8 cellular contexts compared by ENCODE assay signal in the genomic region with DNA sequence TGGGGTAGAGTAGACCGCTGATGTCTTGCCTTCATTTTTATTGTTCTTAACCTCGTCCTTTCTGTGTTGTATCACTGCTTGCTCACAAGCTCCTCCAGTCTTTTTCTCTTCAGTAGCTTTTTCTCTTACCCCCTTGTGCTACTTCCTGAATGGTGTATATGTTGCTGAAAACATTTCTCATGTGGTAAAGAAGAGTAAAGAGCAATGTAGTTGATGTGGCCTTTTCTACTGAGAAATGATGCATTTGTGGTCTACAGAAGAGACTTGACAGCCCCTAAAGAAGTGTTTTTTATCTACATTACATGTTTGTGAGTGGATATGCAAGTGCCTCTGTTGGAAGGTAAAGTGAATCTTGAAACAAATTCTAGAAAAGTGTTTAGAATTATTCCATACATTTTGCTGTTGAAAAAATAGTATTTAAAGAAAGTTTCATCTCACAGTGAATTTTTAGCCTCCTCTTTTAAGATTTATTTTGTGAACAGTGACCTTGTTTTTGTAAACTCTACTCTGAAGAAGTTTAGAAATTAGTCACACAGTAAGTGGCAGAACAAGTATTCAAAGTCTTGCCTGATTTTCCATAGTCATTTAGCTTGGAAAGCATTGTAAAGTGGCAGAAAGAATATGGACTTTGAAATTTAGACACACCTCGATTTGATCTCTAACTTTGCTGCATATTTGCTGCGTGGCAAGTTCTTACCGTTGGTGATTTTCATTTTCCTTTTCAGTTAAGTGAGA. TPM values are rescaled to one million over a fixed set of nuclear protein-coding genes. Genes with fewer than 3 reads are reported as not detected.
DNase-seq lines count a peak whose midpoint lies in the region; ATAC-seq and TF ChIP-seq lines count a peak whose summit lies in the region.

No MANE protein-coding gene starts in this region.

- H3K36me3 Mint-ChIP-seq in activated CD4-positive, alpha-beta T cell treated with anti-CD3 and anti-CD28 coated beads, Interleukin-2, amount 10 ng/mL, durations not matched to agents 24 days and 14 days (ENCODE audit: low read depth), result peaks cover 46% of the 10 kb centered on the region

- peak overlapping the region; percentile 87 for H3K4me3 Mint-ChIP-seq in activated CD4-positive, alpha-beta T cell treated with anti-CD3 and anti-CD28 coated beads, Interleukin-2, amount 10 ng/mL, durations not matched to agents 24 days and 14 days

- H3K36me3 ChIP-seq in colonic mucosa, result no peaks in the 10 kb centered on the region
- no peaks in the 10 kb centered on the region for H3K36me3 ChIP-seq in stomach
- H3K36me3 ChIP-seq in adrenal gland (replicated peaks in 1 of 2), result no peaks in the 10 kb centered on the region

- H3K27ac Mint-ChIP-seq in activated CD4-positive, alpha-beta T cell treated with anti-CD3 and anti-CD28 coated beads, Interleukin-2, amount 10 ng/mL, durations not matched to agents 24 days and 14 days, result peak overlapping the region; percentile 91

- intact Hi-C loops in activated CD4-positive, alpha-beta T cell treated with anti-CD3 and anti-CD28 coated beads, Interleukin-2, amount 10 ng/mL, durations not matched to agents 24 days and 14 days (cut with micrococcal nuclease), result loop anchor here (1.0 to 10.0 kb wide), 7 partner anchors 8 to 254 kb away; no protein-coding TSS in a partner anchor
- intact Hi-C loops in colonic mucosa (cut with DNase I) (no loop called here), stomach (cut with DNase I; ENCODE audit: low total_unique reads) (no loop called here), adrenal gland (cut with DNase I) (no loop called here)

- TF ChIP-seq CTCF in colonic mucosa (IDR thresholded peaks at IDR 0.05) (no peak), stomach (IDR thresholded peaks at IDR 0.05) (no peak), adrenal gland (IDR thresholded peaks at IDR 0.05) (no peak)

- H3K9me3 ChIP-seq in colonic mucosa, result no peaks in the 10 kb centered on the region
- no peaks in the 10 kb centered on the region for H3K9me3 ChIP-seq in stomach
- H3K9me3 ChIP-seq in adrenal gland (replicated peaks in 1 of 3), result no peaks in the 10 kb centered on the region

- no peaks in the 10 kb centered on the region for H3K9me3 Mint-ChIP-seq in activated CD4-positive, alpha-beta T cell treated with anti-CD3 and anti-CD28 coated beads, Interleukin-2, amount 10 ng/mL, durations not matched to agents 24 days and 14 days

- H3K4me3 ChIP-seq in colonic mucosa, result peak overlapping the region; percentile 0
- no peak overlapping the region for H3K4me3 ChIP-seq in stomach
- no peak overlapping the region for H3K4me3 ChIP-seq in adrenal gland

- peak overlapping the region in 1 of 2 donors; percentile 73 for H3K9ac ChIP-seq in colonic mucosa (ENCODE audit: low read depth in 2 of 2, low read length in 2 of 2)

- TF ChIP-seq EP300 in stomach (IDR thresholded peaks at IDR 0.05), result no peak

- H3K4me1 ChIP-seq in colonic mucosa, result peaks cover 17% of the 10 kb centered on the region
- H3K4me1 ChIP-seq in stomach, result peaks cover 0 to 76% (median 41%) of the 10 kb centered on the region in 4 donors
- peaks cover 0 to 31% of the 10 kb centered on the region in 2 donors for H3K4me1 ChIP-seq in adrenal gland (replicated peaks in 1 of 2)

- ATAC-seq in HG03558 (IDR thresholded peaks at IDR 0.05; ENCODE audit: extremely low read depth, unreplicated experiment) (peak; percentile 23), HG03342 (IDR thresholded peaks at IDR 0.05; ENCODE audit: unreplicated experiment) (no peak)

- H3K27me3 ChIP-seq in colonic mucosa (no peaks in the 10 kb centered on the region), stomach (no peaks in the 10 kb centered on the region), adrenal gland (no peaks in the 10 kb centered on the region)

- H3K27me3 Mint-ChIP-seq in activated CD4-positive, alpha-beta T cell treated with anti-CD3 and anti-CD28 coated beads, Interleukin-2, amount 10 ng/mL, durations not matched to agents 24 days and 14 days, result no peaks in the 10 kb centered on the region

- no peak for TF ChIP-seq POLR2A in stomach (IDR thresholded peaks at IDR 0.05)
- no peak for TF ChIP-seq POLR2A in adrenal gland (IDR thresholded peaks at IDR 0.05)

- H3K4me1 Mint-ChIP-seq in activated CD4-positive, alpha-beta T cell treated with anti-CD3 and anti-CD28 coated beads, Interleukin-2, amount 10 ng/mL, durations not matched to agents 24 days and 14 days, result peaks cover 71% of the 10 kb centered on the region

- peak; percentile 85 for DNase-seq in activated CD4-positive, alpha-beta T cell treated with anti-CD3 and anti-CD28 coated beads, Interleukin-2, amount 10 ng/mL, durations not matched to agents 24 days and 14 days
- DNase-seq in activated CD4-positive, alpha-beta T cell treated with anti-CD3 and anti-CD28 coated beads for 48 hours, result no peak
- DNase-seq in colonic mucosa (no peak), stomach (no peak), adrenal gland (no peak), NCI-H2171 (lab: John Stamatoyannopoulos, UW) (no peak)

- WGBS in stomach, 5 donors, result 20 to 42% (median 36%) methylated on average over 5 of the region's 5 CpGs
- WGBS in adrenal gland, 4 donors, result 54 to 65% (median 57%) methylated on average over 5 of the region's 5 CpGs

- H3K27ac ChIP-seq in colonic mucosa (peak overlapping the region; percentile 79), stomach (peak overlapping the region in 4 of 5 donors; percentile 62 to 87 (median 71)), adrenal gland (peak overlapping the region in 2 of 5 donors; percentile 11 to 45)

RNA-seq across cellular contexts. Expression of a gene that starts 17.4 kb away (rescaled TPM):
- 96.2 and 99.0 TPM in 2 replicates for total RNA-seq in activated CD4-positive, alpha-beta T cell treated with anti-CD3 and anti-CD28 coated beads, Interleukin-2, amount 10 ng/mL, durations not matched to agents 24 days and 14 days
- total RNA-seq in colonic mucosa (100 to 1,000 TPM in 1 of 2 donors, 10 to 100 TPM in 1; 74.2 to 110 TPM), stomach (10 to 100 TPM; 11.0 to 87.9 (median 23.7) TPM), adrenal gland (10 to 100 TPM; 16.4 to 26.7 (median 19.2) TPM)
- polyA plus RNA-seq in stomach (10 to 100 TPM; 13.3 to 35.0 (median 17.6) TPM), adrenal gland (10 to 100 TPM in 1 of 3 donors, 1 to 10 TPM in 2; 5.1 to 21.4 (median 8.2) TPM)
